In the genomic region with DNA sequence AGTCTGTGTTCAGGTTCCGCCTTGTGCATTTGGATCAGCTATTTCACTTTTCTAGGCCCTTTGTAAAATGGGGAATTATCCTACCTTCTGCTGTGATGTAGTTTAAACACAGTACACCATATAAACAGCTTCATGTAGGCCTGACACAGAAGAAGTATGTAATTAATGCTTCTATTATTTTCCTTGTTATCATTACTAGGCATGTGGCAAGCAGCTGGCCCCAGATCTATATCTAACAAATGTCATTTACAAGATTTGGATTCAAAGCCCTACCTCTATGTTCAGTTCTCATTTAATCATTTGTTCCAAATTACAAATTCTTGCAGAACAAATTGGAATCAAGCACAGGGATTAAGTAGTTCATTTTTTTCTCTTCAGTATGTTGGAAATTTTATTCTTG, we compare ENCODE assay signal across 14 cellular contexts.
DNase-seq lines count a peak whose midpoint lies in the region; ATAC-seq and TF ChIP-seq lines count a peak whose summit lies in the region.
"Had no signal": no experiment of that assay in that cellular context is flagged by ENCODE, and none has a peak within 500 bp of the region (broad histone marks: within the 10 kb centered on the region; RNA-seq: fewer than 3 reads in every experiment).

No MANE protein-coding gene starts in this region.

- TF ChIP-seq CTCF in brain (conservative IDR thresholded peaks at IDR 0.05): no peak

- no peaks in the 10 kb centered on the region for H3K27me3 Mint-ChIP-seq in brain

- peaks cover 0 to 33% (median 12%) of the 10 kb centered on the region in 5 experiments for H3K9me3 Mint-ChIP-seq in brain

- peak overlapping the region in 3 of 5 experiments; percentile 13 to 84 (median 42) for H3K27ac Mint-ChIP-seq in brain

- DNase-seq in NCI-H1105 (lab: John Stamatoyannopoulos, UW): peak; percentile 28
- DNase-seq in NCI-H1105 treated with DMSO at 0.1 percent for 48 hours (lab: John Stamatoyannopoulos, UW): no peak
- peak; percentile 29 for DNase-seq in DMS153 treated with DMSO at 0.1 percent for 48 hours (lab: John Stamatoyannopoulos, UW; ENCODE audit: unreplicated experiment)
- peak; percentile 29 to 67 for DNase-seq in NCI-H524 (lab: John Stamatoyannopoulos, UW)
- DNase-seq in amygdala (lab: John Stamatoyannopoulos, UW): no peak
- DNase-seq in NCI-H510A (lab: John Stamatoyannopoulos, UW): no peak
- DNase-seq: HCEC 1CT, NCI-H1048, NCI-H146, NCI-H2029 treated with DMSO at 0.1 percent for 48 hours, SIG-M5, T-helper 2 cell had no signal

- peaks cover 17% of the 10 kb centered on the region for H3K4me1 Mint-ChIP-seq in brain

- no peak for ATAC-seq in HG03196 (IDR thresholded peaks at IDR 0.05; ENCODE audit: unreplicated experiment)

- no peak overlapping the region for H3K4me3 Mint-ChIP-seq in brain

- peaks cover 4% of the 10 kb centered on the region for H3K36me3 Mint-ChIP-seq in brain

Comparison
In these comparisons a context has a peak if more than half of its experiments do, and no peak if none do; other contexts are left out.
1. DNase-seq: peak in NCI-H1105 (single experiment), DMS153 treated with DMSO at 0.1 percent for 48 hours (single experiment) and NCI-H524 (2 of 2); none in NCI-H1105 treated with DMSO at 0.1 percent for 48 hours (single experiment), amygdala (0 of 56) and NCI-H510A (single experiment).